In genomic region chr15:65066635-65067333, GRCh38 we compare ENCODE assay signal across 1 cellular context.
TF ChIP-seq lines count a peak whose summit lies in the region.

No MANE protein-coding gene starts in this region.

TF ChIP-seq in IMR-90, 13 proteins besides CTCF, POLR2A, EP300 and RAD21:
- TF ChIP-seq SMC3 (IDR thresholded peaks at IDR 0.05; ENCODE audit: low read depth, low read length) (no peak), CEBPB (IDR thresholded peaks at IDR 0.05; ENCODE audit: low read depth, low read length) (no peak), MXI1 (IDR thresholded peaks at IDR 0.05; ENCODE audit: borderline replicate concordance, low read depth, low read length) (no peak), ELK1 (IDR thresholded peaks at IDR 0.05; ENCODE audit: borderline replicate concordance, low read depth, low read length) (no peak), RCOR1 (IDR thresholded peaks at IDR 0.05; ENCODE audit: insufficient replicate concordance, low read length) (no peak), BHLHE40 (IDR thresholded peaks at IDR 0.05; ENCODE audit: low read depth, low read length) (no peak), RFX5 (IDR thresholded peaks at IDR 0.05; ENCODE audit: low read depth, low read length) (no peak)
